Comparison of ENCODE assay signal across 13 cellular contexts in the genomic region with DNA sequence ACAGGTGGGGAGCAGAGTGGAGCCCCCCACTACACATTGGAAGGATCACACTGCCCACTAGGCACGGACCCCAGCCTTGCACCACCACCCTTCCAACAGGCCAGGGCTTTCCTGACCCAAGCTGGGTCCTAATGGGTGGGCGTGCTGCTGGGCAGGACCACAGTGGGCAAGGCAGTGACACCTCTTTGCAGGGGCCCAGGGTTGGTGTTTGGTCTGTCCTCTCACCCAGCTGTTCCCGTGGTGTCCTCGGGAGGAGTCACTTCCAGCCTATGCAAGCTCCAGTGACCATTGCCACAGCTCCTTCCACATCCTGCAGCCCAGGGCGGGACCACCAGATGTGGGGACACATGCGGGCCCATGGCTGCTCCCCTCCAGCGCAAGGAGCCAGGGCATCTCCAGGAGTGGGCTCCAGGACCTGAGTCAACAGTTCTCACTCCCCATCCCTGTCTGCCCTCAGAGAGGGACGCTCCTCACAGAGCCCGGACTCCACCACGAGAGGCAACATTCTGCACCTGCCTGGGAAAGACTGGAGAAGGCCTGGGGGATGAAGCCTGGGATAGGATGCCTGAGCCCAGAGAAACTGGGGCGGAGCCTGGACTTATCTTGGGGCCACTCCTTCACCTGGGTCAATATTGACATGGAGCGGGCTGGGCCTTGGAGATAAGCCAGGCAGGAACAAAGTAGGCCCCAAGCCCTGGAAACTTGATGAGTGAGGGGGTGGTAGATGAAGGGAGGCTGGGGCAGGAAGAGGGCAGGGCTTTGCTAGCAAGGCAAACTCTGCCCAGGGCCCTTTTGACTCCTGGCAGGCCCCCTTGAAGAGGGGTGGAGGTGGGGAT. TPM values are rescaled to one million over a fixed set of nuclear protein-coding genes. Genes with fewer than 3 reads are reported as not detected.
DNase-seq lines count a peak whose midpoint lies in the region; ATAC-seq, FAIRE-seq and TF ChIP-seq lines count a peak whose summit lies in the region.
"Had no signal": no experiment of that assay in that cellular context is flagged by ENCODE, and none has a peak within 500 bp of the region (broad histone marks: within the 10 kb centered on the region; RNA-seq: fewer than 3 reads in every experiment).

No MANE protein-coding gene starts in this region.

- peaks cover 39 to 48% of the 10 kb centered on the region in 2 donors for H3K4me1 ChIP-seq in duodenal mucosa (ENCODE audit: control insufficient read depth in 1 of 2, insufficient read depth in 2 of 2, low read length in 2 of 2)

- FAIRE-seq in frontal cortex (lab: Jason Lieb, UNC) = no peak
- FAIRE-seq: GM12878 had no signal

- no peaks in the 10 kb centered on the region for H3K9me3 ChIP-seq in duodenal mucosa (ENCODE audit: control insufficient read depth in 1 of 2, low read length in 2 of 2)

- H3K9ac ChIP-seq in duodenal mucosa (ENCODE audit: low read depth in 1 of 2, low read length in 2 of 2) = peak overlapping the region; percentile 69 to 75

- H3K9me3 Mint-ChIP-seq in activated T-cell treated with anti-CD3 and anti-CD28 coated beads, Interleukin-2, amount 50 U/mL, for 4 hours = no peaks in the 10 kb centered on the region
- H3K9me3 Mint-ChIP-seq: naive thymus-derived CD8-positive, alpha-beta T cell had no signal

- peak overlapping the region; percentile 38 to 60 for H3K4me3 ChIP-seq in duodenal mucosa (ENCODE audit: low read depth in 1 of 2, low read length in 2 of 2)
- H3K4me3 ChIP-seq: GM12878 had no signal

- H3K4me1 Mint-ChIP-seq in activated T-cell treated with anti-CD3 and anti-CD28 coated beads, Interleukin-2, amount 50 U/mL, for 4 hours (ENCODE audit: low read depth) = peaks cover 4% of the 10 kb centered on the region

- no peak overlapping the region for H3K4me3 Mint-ChIP-seq in activated T-cell treated with anti-CD3 and anti-CD28 coated beads, Interleukin-2, amount 50 U/mL, for 4 hours

- no peaks in the 10 kb centered on the region for H3K27me3 Mint-ChIP-seq in activated T-cell treated with anti-CD3 and anti-CD28 coated beads, Interleukin-2, amount 50 U/mL, for 4 hours (ENCODE audit: low read depth)
- H3K27me3 Mint-ChIP-seq: naive thymus-derived CD8-positive, alpha-beta T cell had no signal

- H3K36me3 Mint-ChIP-seq in activated T-cell treated with anti-CD3 and anti-CD28 coated beads, Interleukin-2, amount 50 U/mL, for 4 hours (ENCODE audit: insufficient read depth) = no peaks in the 10 kb centered on the region
- H3K36me3 Mint-ChIP-seq: naive thymus-derived CD8-positive, alpha-beta T cell had no signal

- CTCF ChIA-PET in HEK293T (lab: Yijun Ruan, JAX) = interaction anchor here (1.2 to 3.7 kb wide), 3 partner anchors 10 to 12 kb away, joined by 3 to 19 read pairs (median 5); no protein-coding TSS in a partner anchor

- no peak for ATAC-seq in activated T-cell treated with anti-CD3 and anti-CD28 coated beads, Interleukin-2, amount 50 U/mL, for 4 hours
- ATAC-seq: GM12878; naive thymus-derived CD8-positive, alpha-beta T cell had no signal

- POLR2A ChIA-PET in HEK293T (lab: Yijun Ruan, JAX) = no interaction called here

- peak overlapping the region; percentile 87 for H3K27ac ChIP-seq in duodenal mucosa (ENCODE audit: low read depth, low read length)

- H3K27me3 ChIP-seq in duodenal mucosa (ENCODE audit: control insufficient read depth in 1 of 2, insufficient read depth in 2 of 2, low read length in 2 of 2) = no peaks in the 10 kb centered on the region

- peaks cover 0 to 10% of the 10 kb centered on the region in 2 donors for H3K36me3 ChIP-seq in duodenal mucosa (ENCODE audit: control insufficient read depth in 1 of 2, insufficient read depth in 2 of 2, low read length in 2 of 2)

- DNase-seq in COLO668 (lab: John Stamatoyannopoulos, UW; ENCODE audit: unreplicated experiment) (peak; percentile 20), HT-29 (ENCODE audit: low spot score) (peak; percentile 87), myocyte (ENCODE audit: low read depth) (peak; percentile 52), superior temporal gyrus (ENCODE audit: extremely low spot score) (no peak), HEK293T (ENCODE audit: extremely low spot score) (no peak), frontal cortex (ENCODE audit: low spot score in 2 of 2) (no peak)
- no peak for DNase-seq in activated T-cell treated with anti-CD3 and anti-CD28 coated beads, Interleukin-2, amount 50 U/mL, for 4 hours
- DNase-seq: NCI-H1092; OCI-M1; stimulated activated CD4-positive, alpha-beta T cell treated with anti-CD3 and anti-CD28 coated beads, Interleukin-12 subunit alpha, Interleukin-12 subunit beta, amount 100 ng/mL, for 4 hours had no signal

TF ChIP-seq in HEK293T, 16 proteins besides CTCF, POLR2A, EP300 and RAD21:
- TF ChIP-seq HDGF (IDR thresholded peaks at IDR 0.05; ENCODE audit: borderline replicate concordance) (no peak), FOXK2 (IDR thresholded peaks at IDR 0.05) (no peak), NFRKB (IDR thresholded peaks at IDR 0.05) (no peak), ARNT (IDR thresholded peaks at IDR 0.05) (no peak), FOXA1 (IDR thresholded peaks at IDR 0.05) (no peak), BHLHE40 (IDR thresholded peaks at IDR 0.05; ENCODE audit: borderline replicate concordance) (no peak), FOXM1 (IDR thresholded peaks at IDR 0.05; ENCODE audit: borderline replicate concordance) (no peak), ELF4 (IDR thresholded peaks at IDR 0.05) (no peak), SP1 (IDR thresholded peaks at IDR 0.05) (no peak), ZNF384 (IDR thresholded peaks at IDR 0.05) (no peak), TARDBP (IDR thresholded peaks at IDR 0.05) (no peak), L3MBTL2 (conservative IDR thresholded peaks at IDR 0.05) (no peak), CTBP1 (IDR thresholded peaks at IDR 0.05; ENCODE audit: borderline replicate concordance) (no peak), LEF1 (IDR thresholded peaks at IDR 0.05; ENCODE audit: borderline replicate concordance) (no peak), SUZ12 (IDR thresholded peaks at IDR 0.05) (no peak)
- TF ChIP-seq, protein P1, sequence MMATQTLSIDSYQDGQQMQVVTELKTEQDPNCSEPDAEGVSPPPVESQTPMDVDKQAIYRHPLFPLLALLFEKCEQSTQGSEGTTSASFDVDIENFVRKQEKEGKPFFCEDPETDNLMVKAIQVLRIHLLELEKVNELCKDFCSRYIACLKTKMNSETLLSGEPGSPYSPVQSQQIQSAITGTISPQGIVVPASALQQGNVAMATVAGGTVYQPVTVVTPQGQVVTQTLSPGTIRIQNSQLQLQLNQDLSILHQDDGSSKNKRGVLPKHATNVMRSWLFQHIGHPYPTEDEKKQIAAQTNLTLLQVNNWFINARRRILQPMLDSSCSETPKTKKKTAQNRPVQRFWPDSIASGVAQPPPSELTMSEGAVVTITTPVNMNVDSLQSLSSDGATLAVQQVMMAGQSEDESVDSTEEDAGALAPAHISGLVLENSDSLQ (IDR thresholded peaks at IDR 0.05) = no peak

RNA-seq across cellular contexts. Expression of a gene that starts 3.9 kb away (rescaled TPM):
- 2.2 and 2.4 TPM in 2 replicates for total RNA-seq in HT-29 (2014; rRNA removed; shearing (Covaris generic))
- 5.5 and 7.9 TPM in 2 replicates for total RNA-seq in myocyte
- 4.0 TPM for polyA plus RNA-seq in myocyte (2012)
- total RNA-seq in frontal cortex = 9.8 TPM
- 10 to 100 TPM; 15.0 to 16.8 (median 16.6) TPM for total RNA-seq in activated T-cell treated with anti-CD3 and anti-CD28 coated beads, Interleukin-2, amount 50 U/mL, for 4 hours

RNA-seq across cellular contexts. Expression of a gene that starts 42.7 kb away (rescaled TPM):
- total RNA-seq in HT-29 (2014; rRNA removed; shearing (Covaris generic)) = 7.6 and 9.6 TPM in 2 replicates
- total RNA-seq in myocyte = 11.2 and 19.6 TPM in 2 replicates
- 23.5 TPM for polyA plus RNA-seq in myocyte (2012)
- 4.1 TPM for total RNA-seq in frontal cortex
- 1 to 10 TPM; 1.8 to 3.4 (median 1.9) TPM for total RNA-seq in activated T-cell treated with anti-CD3 and anti-CD28 coated beads, Interleukin-2, amount 50 U/mL, for 4 hours

RNA-seq across cellular contexts. Expression of a gene that starts 52.3 kb away (rescaled TPM):
- 0.58 and 0.94 TPM in 2 replicates for total RNA-seq in HT-29 (2014; rRNA removed; shearing (Covaris generic))
- total RNA-seq in myocyte = not detected in 2 replicates
- 0.09 TPM for polyA plus RNA-seq in myocyte (2012)
- 0.41 TPM for total RNA-seq in frontal cortex
- total RNA-seq in activated T-cell treated with anti-CD3 and anti-CD28 coated beads, Interleukin-2, amount 50 U/mL, for 4 hours = under 1 TPM; 0.05 to 0.16 (median 0.08) TPM

Comparison
In these comparisons a context has a peak if more than half of its experiments do, and no peak if none do; other contexts are left out.
1. DNase-seq: peak in COLO668 (single experiment), HT-29 (single experiment) and myocyte (single experiment); none in superior temporal gyrus (single experiment), HEK293T (single experiment), frontal cortex (0 of 2) and activated T-cell treated with anti-CD3 and anti-CD28 coated beads, Interleukin-2, amount 50 U/mL, for 4 hours (single experiment).